In genomic region chr7:94509879-94510581, GRCh38 we compare ENCODE assay signal across 8 cellular contexts. TPM values are rescaled to one million over a fixed set of nuclear protein-coding genes. Genes with fewer than 3 reads are reported as not detected.
A peak's percentile ranks its signal among the peaks of the same experiment; 100 is the strongest.
DNase-seq lines count a peak whose midpoint lies in the region; ATAC-seq lines count a peak whose summit lies in the region.

No MANE protein-coding gene starts in this region.

- WGBS in mesendoderm (ENCODE audit: extremely low coverage, insufficient coverage, low lambda C conversion rate) = no CpG with 5 or more reads among the region's 77 CpGs

- peak overlapping the region; percentile 99 for H3K23ac ChIP-seq in mesendoderm (ENCODE audit: low read length)

- H2BK5ac ChIP-seq in mesendoderm (ENCODE audit: low read length) = peak overlapping the region; percentile 88

- H3K9me3 Mint-ChIP-seq in CD4-positive, alpha-beta memory T cell = no peaks in the 10 kb centered on the region
- H3K9me3 Mint-ChIP-seq in activated CD8-positive, alpha-beta T cell treated with anti-CD3 and anti-CD28 coated beads, Interleukin-2, amount 10 ng/mL, durations not matched to agents 7 days and 5 days (ENCODE audit: insufficient read depth) = no peaks in the 10 kb centered on the region

- peak overlapping the region; percentile 97 for H3K9ac ChIP-seq in mesendoderm (ENCODE audit: low read length)

- peak overlapping the region; percentile 100 for H3K56ac ChIP-seq in mesendoderm (ENCODE audit: low read length)

- H4K8ac ChIP-seq in mesendoderm (ENCODE audit: low read depth, low read length) = peak overlapping the region; percentile 60

- H3K4me3 Mint-ChIP-seq in CD4-positive, alpha-beta memory T cell = peak overlapping the region; percentile 83 to 94 (median 90)
- peak overlapping the region; percentile 89 for H3K4me3 Mint-ChIP-seq in activated CD8-positive, alpha-beta T cell treated with anti-CD3 and anti-CD28 coated beads, Interleukin-2, amount 10 ng/mL, durations not matched to agents 7 days and 5 days

- H3K79me1 ChIP-seq in mesendoderm (ENCODE audit: low read length) = no peaks in the 10 kb centered on the region

- peak overlapping the region; percentile 86 for H3K18ac ChIP-seq in mesendoderm (ENCODE audit: low read length)

- peaks cover 26% of the 10 kb centered on the region for H3K79me2 ChIP-seq in mesendoderm (ENCODE audit: control insufficient read depth, insufficient read depth, low read length)

- H3K4ac ChIP-seq in mesendoderm (ENCODE audit: low read depth, low read length) = peak overlapping the region; percentile 86

- no peaks in the 10 kb centered on the region for H3K27me3 Mint-ChIP-seq in CD4-positive, alpha-beta memory T cell
- H3K27me3 Mint-ChIP-seq in activated CD8-positive, alpha-beta T cell treated with anti-CD3 and anti-CD28 coated beads, Interleukin-2, amount 10 ng/mL, durations not matched to agents 7 days and 5 days (ENCODE audit: low read depth) = no peaks in the 10 kb centered on the region

- peaks cover 1 to 3% of the 10 kb centered on the region in 2 donors for H3K36me3 Mint-ChIP-seq in CD4-positive, alpha-beta memory T cell
- H3K36me3 Mint-ChIP-seq in activated CD8-positive, alpha-beta T cell treated with anti-CD3 and anti-CD28 coated beads, Interleukin-2, amount 10 ng/mL, durations not matched to agents 7 days and 5 days (ENCODE audit: low read depth) = peaks cover 20% of the 10 kb centered on the region

- H2BK15ac ChIP-seq in mesendoderm (replicated peaks; ENCODE audit: low read depth) = no peak overlapping the region

- peak overlapping the region; percentile 54 to 88 for H3K4me3 ChIP-seq in CD4-positive, alpha-beta memory T cell (ENCODE audit: low read length in 2 of 2)
- H3K4me3 ChIP-seq in effector memory CD4-positive, alpha-beta T cell (ENCODE audit: insufficient read depth, low read depth, low read length, poor library complexity, severe bottlenecking) = peak overlapping the region; percentile 87
- H3K4me3 ChIP-seq in mesendoderm (ENCODE audit: low read length) = peak overlapping the region; percentile 85

- peak overlapping the region; percentile 71 to 94 (median 91) for H3K27ac Mint-ChIP-seq in CD4-positive, alpha-beta memory T cell
- peak overlapping the region; percentile 93 for H3K27ac Mint-ChIP-seq in activated CD8-positive, alpha-beta T cell treated with anti-CD3 and anti-CD28 coated beads, Interleukin-2, amount 10 ng/mL, durations not matched to agents 7 days and 5 days

- no peaks in the 10 kb centered on the region for H3K27me3 ChIP-seq in CD4-positive, alpha-beta memory T cell (ENCODE audit: insufficient read depth, low read length)
- no peaks in the 10 kb centered on the region for H3K27me3 ChIP-seq in effector memory CD4-positive, alpha-beta T cell (replicated peaks; ENCODE audit: control insufficient read depth, insufficient read depth, low read length, poor library complexity, severe bottlenecking)
- no peaks in the 10 kb centered on the region for H3K27me3 ChIP-seq in mesendoderm (ENCODE audit: insufficient read depth, low read length, poor library complexity)

- peaks cover 38 to 51% (median 45%) of the 10 kb centered on the region in 4 donors for H3K4me1 Mint-ChIP-seq in CD4-positive, alpha-beta memory T cell
- H3K4me1 Mint-ChIP-seq in activated CD8-positive, alpha-beta T cell treated with anti-CD3 and anti-CD28 coated beads, Interleukin-2, amount 10 ng/mL, durations not matched to agents 7 days and 5 days (ENCODE audit: low read depth) = peaks cover 41% of the 10 kb centered on the region

- CTCF ChIA-PET in CD4-positive, alpha-beta memory T cell (lab: Charles Lee; ENCODE audit: partially characterized antibody) = no interaction called here
- CTCF ChIA-PET in activated CD8-positive, alpha-beta T cell treated with anti-CD3 and anti-CD28 coated beads, Interleukin-2, amount 10 ng/mL, durations not matched to agents 7 days and 5 days (lab: Charles Lee) = interaction anchor here (1.0 kb wide), 1 partner anchor 61 kb away, joined by 3 read pairs; no protein-coding TSS in a partner anchor

- DNase-seq in CD4-positive, alpha-beta memory T cell = peak; percentile 68 to 79 (median 73)
- DNase-seq in NCI-H748 treated with DMSO at 0.1 percent for 48 hours (lab: John Stamatoyannopoulos, UW) = peak; percentile 64
- peak; percentile 75 for DNase-seq in activated CD8-positive, alpha-beta T cell treated with anti-CD3 and anti-CD28 coated beads, Interleukin-2, amount 10 ng/mL, durations not matched to agents 7 days and 5 days
- peak; percentile 46 to 59 (median 52) for DNase-seq in effector memory CD4-positive, alpha-beta T cell
- DNase-seq in mesendoderm = peak; percentile 86
- DNase-seq in stimulated activated CD8-positive, alpha-beta memory T cell treated with anti-CD3 and anti-CD28 coated beads, Interleukin-15, amount 100 ng/mL, for 24 hours (ENCODE audit: low read depth) = peak; percentile 37

- POLR2A ChIA-PET in CD4-positive, alpha-beta memory T cell (lab: Charles Lee; ENCODE audit: partially characterized antibody) = interaction anchor here (1.9 kb wide), 1 partner anchor 147 kb away, joined by 13 read pairs; the partner anchor contains the start of gene SGCE
- POLR2A ChIA-PET in activated CD8-positive, alpha-beta T cell treated with anti-CD3 and anti-CD28 coated beads, Interleukin-2, amount 10 ng/mL, durations not matched to agents 7 days and 5 days (lab: Charles Lee) = interaction anchor here (1.0 kb wide), 1 partner anchor 1005 kb away, joined by 3 read pairs; no protein-coding TSS in a partner anchor

- peak overlapping the region; percentile 83 for H3K27ac ChIP-seq in CD4-positive, alpha-beta memory T cell (ENCODE audit: low read depth, low read length)
- peak overlapping the region; percentile 78 for H3K27ac ChIP-seq in effector memory CD4-positive, alpha-beta T cell (ENCODE audit: insufficient read depth, low read length, poor library complexity, severe bottlenecking)
- peak overlapping the region; percentile 94 for H3K27ac ChIP-seq in mesendoderm (ENCODE audit: low read depth, low read length)

- H3K4me2 ChIP-seq in mesendoderm (ENCODE audit: low read length) = peak overlapping the region; percentile 92

- H2AK5ac ChIP-seq in mesendoderm (ENCODE audit: low read length) = no peak overlapping the region

- H4K5ac ChIP-seq in mesendoderm (ENCODE audit: low read length) = no peak overlapping the region

- no peaks in the 10 kb centered on the region for H3K9me3 ChIP-seq in CD4-positive, alpha-beta memory T cell (ENCODE audit: control insufficient read depth in 1 of 2, low read length in 2 of 2)
- H3K9me3 ChIP-seq in effector memory CD4-positive, alpha-beta T cell (ENCODE audit: control insufficient read depth, low read length) = no peaks in the 10 kb centered on the region

- H3K36me3 ChIP-seq in CD4-positive, alpha-beta memory T cell (ENCODE audit: insufficient read depth, low read length) = no peaks in the 10 kb centered on the region
- no peaks in the 10 kb centered on the region for H3K36me3 ChIP-seq in effector memory CD4-positive, alpha-beta T cell (ENCODE audit: control insufficient read depth, insufficient read depth, low read length)
- H3K36me3 ChIP-seq in mesendoderm (ENCODE audit: control insufficient read depth, insufficient read depth, low read length) = no peaks in the 10 kb centered on the region

- H2BK120ac ChIP-seq in mesendoderm (ENCODE audit: low read depth, low read length) = peak overlapping the region; percentile 52

- ATAC-seq in GM19351 (IDR thresholded peaks at IDR 0.05; ENCODE audit: unreplicated experiment) = peak; percentile 69
- ATAC-seq in HG03460 (IDR thresholded peaks at IDR 0.05; ENCODE audit: unreplicated experiment) = peak; percentile 66
- ATAC-seq in activated CD8-positive, alpha-beta T cell treated with anti-CD3 and anti-CD28 coated beads, Interleukin-2, amount 10 ng/mL, durations not matched to agents 7 days and 5 days = peak; percentile 87

- intact Hi-C loops in CD4-positive, alpha-beta memory T cell (cut with micrococcal nuclease) = loop anchor here (1.0 to 10.0 kb wide), 3 partner anchors 147 to 1275 kb away; partner anchors contain the start of genes BET1 and VPS50

- peaks cover 43% of the 10 kb centered on the region for H3K4me1 ChIP-seq in CD4-positive, alpha-beta memory T cell (ENCODE audit: insufficient read depth, low read length)
- H3K4me1 ChIP-seq in effector memory CD4-positive, alpha-beta T cell (ENCODE audit: control insufficient read depth, insufficient read depth, low read length, poor library complexity, severe bottlenecking) = peaks cover 17% of the 10 kb centered on the region
- H3K4me1 ChIP-seq in mesendoderm (ENCODE audit: control insufficient read depth, low read depth, low read length) = peaks cover 7% of the 10 kb centered on the region

RNA-seq across cellular contexts. Expression of gene CASD1, which starts 0.4 kb away (rescaled TPM):
- total RNA-seq in CD4-positive, alpha-beta memory T cell = 10 to 100 TPM; 27.3 to 29.3 TPM
- polyA plus RNA-seq in CD4-positive, alpha-beta memory T cell = 10 to 100 TPM in 1 of 2 donors, 1 to 10 TPM in 1; 8.3 to 14.8 TPM
- total RNA-seq in activated CD8-positive, alpha-beta T cell treated with anti-CD3 and anti-CD28 coated beads, Interleukin-2, amount 10 ng/mL, durations not matched to agents 7 days and 5 days = 10 to 100 TPM; 10.6 to 13.8 TPM
- 12.1 TPM for polyA plus RNA-seq in mesendoderm (2013, experiment 1 of 2)
- 11.8 TPM for polyA plus RNA-seq in mesendoderm (2013, experiment 2 of 2)

Comparison
In these comparisons a context has a peak if more than half of its experiments do, and no peak if none do; other contexts are left out.
1. Peak in every context shown above with its lines: DNase-seq, ATAC-seq, H3K4me3 ChIP-seq and H3K27ac ChIP-seq.